Comparison of ENCODE assay signal across 1 cellular context in the genomic region with DNA sequence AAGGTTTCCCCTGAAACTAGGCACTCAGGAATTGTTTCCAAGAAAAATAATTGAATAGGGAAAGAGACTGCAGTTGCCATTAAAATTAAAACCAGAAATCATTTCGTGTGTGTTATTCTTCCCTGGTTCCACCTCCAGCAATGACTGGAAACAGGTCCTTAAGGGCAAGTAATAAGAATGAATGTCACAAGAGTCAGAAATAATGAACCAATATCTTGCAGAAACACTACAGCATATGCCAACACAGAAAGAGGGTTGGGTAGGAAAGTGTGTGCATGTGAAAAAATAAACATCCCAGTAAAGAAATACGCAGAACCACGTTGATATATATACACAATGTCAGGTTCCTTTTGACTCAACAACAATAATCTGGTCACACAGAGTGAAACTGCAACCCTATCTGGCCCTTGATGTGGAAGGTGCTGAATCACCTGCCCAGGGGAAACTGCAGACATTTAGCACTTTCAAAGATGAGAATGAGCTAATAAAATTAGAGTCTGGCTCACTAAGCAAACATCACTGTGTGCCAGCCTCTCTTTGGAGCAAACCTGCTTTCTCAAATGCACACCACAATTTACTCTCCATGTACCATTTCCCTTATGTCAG.
TF ChIP-seq lines count a peak whose summit lies in the region.

No MANE protein-coding gene starts in this region.

TF ChIP-seq in SK-N-SH treated with all-trans-retinoic acid at 6 μM for 48 hours, 23 proteins besides CTCF, POLR2A, EP300 and RAD21 (continued from another document):
- TF ChIP-seq CREB5 (CRISPR knock-in tag; IDR thresholded peaks at IDR 0.05; ENCODE audit: low read depth): no peak
- TF ChIP-seq GLIS3 (CRISPR knock-in tag; IDR thresholded peaks at IDR 0.05): no peak
- no peak for TF ChIP-seq ARNTL (CRISPR knock-in tag; IDR thresholded peaks at IDR 0.05; ENCODE audit: borderline replicate concordance, low read depth)
- TF ChIP-seq ZNF565 (CRISPR knock-in tag; conservative IDR thresholded peaks at IDR 0.05; ENCODE audit: low read depth): no peak
- TF ChIP-seq PATZ1 (CRISPR knock-in tag; IDR thresholded peaks at IDR 0.05; ENCODE audit: borderline replicate concordance): no peak
- TF ChIP-seq, protein P1, sequence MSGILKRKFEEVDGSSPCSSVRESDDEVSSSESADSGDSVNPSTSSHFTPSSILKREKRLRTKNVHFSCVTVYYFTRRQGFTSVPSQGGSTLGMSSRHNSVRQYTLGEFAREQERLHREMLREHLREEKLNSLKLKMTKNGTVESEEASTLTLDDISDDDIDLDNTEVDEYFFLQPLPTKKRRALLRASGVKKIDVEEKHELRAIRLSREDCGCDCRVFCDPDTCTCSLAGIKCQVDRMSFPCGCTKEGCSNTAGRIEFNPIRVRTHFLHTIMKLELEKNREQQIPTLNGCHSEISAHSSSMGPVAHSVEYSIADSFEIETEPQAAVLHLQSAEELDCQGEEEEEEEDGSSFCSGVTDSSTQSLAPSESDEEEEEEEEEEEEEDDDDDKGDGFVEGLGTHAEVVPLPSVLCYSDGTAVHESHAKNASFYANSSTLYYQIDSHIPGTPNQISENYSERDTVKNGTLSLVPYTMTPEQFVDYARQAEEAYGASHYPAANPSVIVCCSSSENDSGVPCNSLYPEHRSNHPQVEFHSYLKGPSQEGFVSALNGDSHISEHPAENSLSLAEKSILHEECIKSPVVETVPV (CRISPR knock-in tag; IDR thresholded peaks at IDR 0.05): no peak
TF ChIP-seq in SK-N-SH treated with all-trans-retinoic acid at 6 μM for 48 hours: peak in this region for 0.
